Comparison of ENCODE assay signal across 1 cellular context in genomic region chr1:115183158-115183557, GRCh38.
TF ChIP-seq lines count a peak whose summit lies in the region.

No MANE protein-coding gene starts in this region.

TF ChIP-seq in HCT116, 20 proteins besides CTCF, POLR2A, EP300 and RAD21 (continued from another document):
- TF ChIP-seq ZNF274 (IDR thresholded peaks at IDR 0.05; ENCODE audit: low read depth, low read length) (no peak), EZH2 (IDR thresholded peaks at IDR 0.05) (no peak), CEBPB (IDR thresholded peaks at IDR 0.05; ENCODE audit: low read depth) (no peak), SIN3A (IDR thresholded peaks at IDR 0.05; ENCODE audit: low read depth) (no peak), ELF1 (IDR thresholded peaks at IDR 0.05; ENCODE audit: borderline replicate concordance, low read depth) (no peak), JUND (IDR thresholded peaks at IDR 0.05) (no peak), FOSL1 (IDR thresholded peaks at IDR 0.05; ENCODE audit: low read depth) (no peak)
